Comparison of ENCODE assay signal across 10 cellular contexts in the genomic region with DNA sequence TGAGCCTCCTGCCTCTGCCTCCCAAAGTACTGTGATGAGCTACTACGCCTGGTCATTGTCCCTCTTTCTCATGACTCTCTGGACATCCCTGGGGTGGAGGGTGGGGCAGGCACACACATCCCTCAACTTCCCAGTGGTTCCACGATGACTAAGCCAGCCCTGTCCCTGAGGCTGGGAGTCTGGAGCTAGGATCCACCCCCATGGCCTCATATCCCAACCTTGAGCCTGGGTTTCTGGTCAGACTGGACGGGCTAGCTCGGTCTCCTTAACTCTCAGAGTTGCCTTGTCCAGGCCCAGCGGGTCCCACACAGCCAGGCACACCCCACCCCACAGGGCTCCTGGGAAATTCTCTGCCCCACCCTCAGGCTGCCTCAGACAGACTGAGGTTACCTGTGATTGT. TPM values are rescaled to one million over a fixed set of nuclear protein-coding genes. Genes with fewer than 3 reads are reported as not detected.
DNase-seq lines count a peak whose midpoint lies in the region; ATAC-seq, FAIRE-seq and TF ChIP-seq lines count a peak whose summit lies in the region.
"Had no signal": no experiment of that assay in that cellular context is flagged by ENCODE, and none has a peak within 500 bp of the region (broad histone marks: within the 10 kb centered on the region; RNA-seq: fewer than 3 reads in every experiment).

No MANE protein-coding gene starts in this region.

- H4K20me1 ChIP-seq in keratinocyte (ENCODE audit: control insufficient read depth, extremely low read depth, insufficient read depth, low read length): no peaks in the 10 kb centered on the region

- no peaks in the 10 kb centered on the region for H3K79me2 ChIP-seq in keratinocyte (ENCODE audit: control insufficient read depth, insufficient read depth, low read length)

- dilution Hi-C loops in keratinocyte (cut with MboI; ENCODE audit: extremely low pct_ligation_motif_present, low sequenced_read_pairs): no loop called here

- peaks cover 10 to 78% (median 47%) of the 10 kb centered on the region in 9 donors for H3K4me1 ChIP-seq in heart right ventricle
- peaks cover 61% of the 10 kb centered on the region for H3K4me1 ChIP-seq in keratinocyte (ENCODE audit: control insufficient read depth, extremely low read depth, insufficient read depth, low read length)

- H3K36me3 ChIP-seq in heart right ventricle (no peaks in the 10 kb centered on the region), keratinocyte (ENCODE audit: control insufficient read depth in 2 of 2, extremely low read depth in 1 of 2, insufficient read depth in 2 of 2, low read length in 2 of 2) (no peaks in the 10 kb centered on the region)

- H3K9me3 ChIP-seq in heart right ventricle (no peaks in the 10 kb centered on the region), keratinocyte (ENCODE audit: control insufficient read depth, low read depth, low read length) (no peaks in the 10 kb centered on the region)

- H3K27ac ChIP-seq in heart right ventricle (peak overlapping the region in 6 of 10 donors; percentile 26 to 99 (median 96)), keratinocyte (ENCODE audit: control insufficient read depth, insufficient read depth, low read length) (peak overlapping the region; percentile 43)

- H2AFZ ChIP-seq in keratinocyte (ENCODE audit: control insufficient read depth, low read length): no peak overlapping the region

- H3K4me3 ChIP-seq in heart right ventricle (no peak overlapping the region), keratinocyte (ENCODE audit: control insufficient read depth in 2 of 3, extremely low read depth in 1 of 3, insufficient read depth in 2 of 3, low read depth in 1 of 3, low read length in 3 of 3) (no peak overlapping the region)

- H3K9me1 ChIP-seq in keratinocyte (ENCODE audit: control insufficient read depth, extremely low read depth, insufficient read depth, low read length): no peaks in the 10 kb centered on the region

- peak overlapping the region; percentile 22 for H3K4me2 ChIP-seq in keratinocyte (ENCODE audit: control insufficient read depth, extremely low read depth, insufficient read depth, low read depth, low read length)

- intact Hi-C loops in heart right ventricle (cut with DNase I) (loop anchor here in 2 of 10 donors (10.0 kb wide), 2 partner anchors 195 to 675 kb away; no protein-coding TSS in a partner anchor), Right ventricle myocardium inferior (cut with DNase I) (loop anchor here (2.0 kb wide), 1 partner anchor 43 kb away; no protein-coding TSS in a partner anchor)

- no peaks in the 10 kb centered on the region for H3K36me3 Mint-ChIP-seq in activated T-helper 17 cell treated with anti-CD3 and anti-CD28 coated beads, Interleukin-2, amount 50 U/mL, for 72 hours (ENCODE audit: low read depth)

- H3K4me1 Mint-ChIP-seq in activated T-helper 17 cell treated with anti-CD3 and anti-CD28 coated beads, Interleukin-2, amount 50 U/mL, for 72 hours: peaks cover 35% of the 10 kb centered on the region
- H3K4me1 Mint-ChIP-seq in stimulated activated naive CD8-positive, alpha-beta T cell treated with anti-CD3 and anti-CD28 coated beads, Interleukin-15, amount 100 ng/mL, for 72 hours: peaks cover 94% of the 10 kb centered on the region

- 76 to 82% methylated on average over 5 of the region's 5 CpGs for WGBS in heart right ventricle, 2 donors

- peak overlapping the region; percentile 78 for H3K4me3 Mint-ChIP-seq in activated T-helper 17 cell treated with anti-CD3 and anti-CD28 coated beads, Interleukin-2, amount 50 U/mL, for 72 hours
- peak overlapping the region in 1 of 2 donors; percentile 13 for H3K4me3 Mint-ChIP-seq in stimulated activated naive CD8-positive, alpha-beta T cell treated with anti-CD3 and anti-CD28 coated beads, Interleukin-15, amount 100 ng/mL, for 72 hours

- FAIRE-seq in keratinocyte (lab: Jason Lieb, UNC): peak; percentile 59
- no peak for FAIRE-seq in urothelium cell line (lab: Jason Lieb, UNC)

- TF ChIP-seq CTCF in heart right ventricle (IDR thresholded peaks at IDR 0.05): no peak
- no peak for TF ChIP-seq CTCF in keratinocyte (optimal IDR thresholded peaks at IDR 0.05 in 1 of 3, IDR thresholded peaks at IDR 0.05 in 1 of 3, conservative IDR thresholded peaks at IDR 0.05 in 1 of 3; ENCODE audit: extremely low read depth in 1 of 3, insufficient read depth in 2 of 3, low read length in 3 of 3)
- no peak for TF ChIP-seq CTCF in omental fat pad (IDR thresholded peaks at IDR 0.05)

- H3K27ac Mint-ChIP-seq in activated T-helper 17 cell treated with anti-CD3 and anti-CD28 coated beads, Interleukin-2, amount 50 U/mL, for 72 hours: peak overlapping the region; percentile 37
- H3K27ac Mint-ChIP-seq in stimulated activated naive CD8-positive, alpha-beta T cell treated with anti-CD3 and anti-CD28 coated beads, Interleukin-15, amount 100 ng/mL, for 72 hours: no peak overlapping the region

- no peaks in the 10 kb centered on the region for H3K27me3 Mint-ChIP-seq in activated T-helper 17 cell treated with anti-CD3 and anti-CD28 coated beads, Interleukin-2, amount 50 U/mL, for 72 hours
- H3K27me3 Mint-ChIP-seq in stimulated activated naive CD8-positive, alpha-beta T cell treated with anti-CD3 and anti-CD28 coated beads, Interleukin-15, amount 100 ng/mL, for 72 hours: no peaks in the 10 kb centered on the region

- peak overlapping the region; percentile 60 for H3K9ac ChIP-seq in keratinocyte (ENCODE audit: control insufficient read depth, extremely low read depth, insufficient read depth, low read length)

- ATAC-seq in heart right ventricle: peak in 1 of 8 donors; percentile 46
- ATAC-seq in Right ventricle myocardium inferior: no peak
- no peak for ATAC-seq in activated T-helper 17 cell treated with anti-CD3 and anti-CD28 coated beads, Interleukin-2, amount 50 U/mL, for 72 hours (replicated peaks)
- ATAC-seq in stimulated activated naive CD8-positive, alpha-beta T cell treated with anti-CD3 and anti-CD28 coated beads, Interleukin-15, amount 100 ng/mL, for 72 hours: no peak
- no peak for ATAC-seq in omental fat pad (ENCODE audit: low FRiP score)

- DNase-seq in heart right ventricle: no peak
- no peak for DNase-seq in Right ventricle myocardium inferior (ENCODE audit: missing footprints)
- DNase-seq in keratinocyte (ENCODE audit: low read depth, low spot score): no peak
- DNase-seq in urothelium cell line (ENCODE audit: low spot score): peak; percentile 63
- no peak for DNase-seq in stimulated activated naive CD8-positive, alpha-beta T cell treated with anti-CD3 and anti-CD28 coated beads, Interleukin-15, amount 100 ng/mL, for 72 hours
- DNase-seq in omental fat pad (ENCODE audit: low spot score): no peak
- DNase-seq in SK-N-DZ (ENCODE audit: low spot score): no peak
- DNase-seq: activated CD8-positive, alpha-beta memory T cell treated with anti-CD3 and anti-CD28 coated beads, Interleukin-2, amount 50 U/mL, for 48 hours; NCI-H187 treated with DMSO at 0.1 percent for 48 hours had no signal

- no peaks in the 10 kb centered on the region for H3K9me3 Mint-ChIP-seq in activated T-helper 17 cell treated with anti-CD3 and anti-CD28 coated beads, Interleukin-2, amount 50 U/mL, for 72 hours
- peaks cover 0 to 5% of the 10 kb centered on the region in 2 donors for H3K9me3 Mint-ChIP-seq in stimulated activated naive CD8-positive, alpha-beta T cell treated with anti-CD3 and anti-CD28 coated beads, Interleukin-15, amount 100 ng/mL, for 72 hours

- no peaks in the 10 kb centered on the region for H3K27me3 ChIP-seq in heart right ventricle
- H3K27me3 ChIP-seq in keratinocyte (ENCODE audit: control insufficient read depth, extremely low read depth, insufficient read depth, low read length): no peaks in the 10 kb centered on the region

RNA-seq across cellular contexts. Expression of a gene that starts 19.6 kb away (rescaled TPM):
- total RNA-seq in heart right ventricle: 10 to 100 TPM; 19.2 to 54.6 (median 36.0) TPM
- polyA plus RNA-seq in heart right ventricle: 10 to 100 TPM; 29.5 to 42.8 TPM
- total RNA-seq in Right ventricle myocardium inferior: 18.8 TPM
- 100 to 1,000 TPM in 1 of 2 donors, 10 to 100 TPM in 1; 85.9 to 140 TPM for total RNA-seq in activated T-helper 17 cell treated with anti-CD3 and anti-CD28 coated beads, Interleukin-2, amount 50 U/mL, for 72 hours
- polyA plus RNA-seq in keratinocyte: 9.9 to 38.9 TPM (median 14.4 TPM) in 3 replicates
- polyA plus RNA-seq in keratinocyte (2011; ENCODE audit: low read depth): 21.2 TPM
- polyA plus RNA-seq in keratinocyte (2011; cell fraction: cytosol; rRNA removed): 9.0 and 19.0 TPM in 2 replicates
- polyA plus RNA-seq in keratinocyte (2011; cell fraction: nucleus; rRNA removed): 48.0 and 55.4 TPM in 2 replicates
- polyA plus RNA-seq in keratinocyte (2012; ENCODE audit: low replicate concordance): 46.3 and 109 TPM in 2 replicates
- 2.8 to 14.6 TPM (median 2.9 TPM) in 3 replicates for polyA minus RNA-seq in keratinocyte
- 14.6 TPM for polyA minus RNA-seq in keratinocyte (2011; cell fraction: cytosol; rRNA and poly(A)+ RNA removed)
- polyA minus RNA-seq in keratinocyte (2011; cell fraction: nucleus; rRNA and poly(A)+ RNA removed): 14.2 and 16.2 TPM in 2 replicates
- total RNA-seq in omental fat pad: 100 to 1,000 TPM; 110 to 253 (median 210) TPM
- 22.6 and 22.7 TPM in 2 replicates for polyA plus RNA-seq in SK-N-DZ (2014; cell fraction: cytosol; rRNA removed)
- 27.7 and 36.1 TPM in 2 replicates for polyA plus RNA-seq in SK-N-DZ (2014; cell fraction: nucleus; rRNA removed)

RNA-seq across cellular contexts. Expression of a gene that starts 19.6 kb away (rescaled TPM):
- total RNA-seq in heart right ventricle (10 to 100 TPM; 18.7 to 50.4 (median 25.4) TPM), Right ventricle myocardium inferior (34.5 TPM), omental fat pad (10 to 100 TPM; 41.0 to 97.6 (median 53.9) TPM)
- polyA plus RNA-seq in heart right ventricle (10 to 100 TPM; 60.5 to 69.9 TPM), keratinocyte (61.3 to 77.7 TPM (median 65.2 TPM) in 3 replicates)
- 10 to 100 TPM; 76.4 to 91.3 TPM for total RNA-seq in activated T-helper 17 cell treated with anti-CD3 and anti-CD28 coated beads, Interleukin-2, amount 50 U/mL, for 72 hours
- 38.2 TPM for polyA plus RNA-seq in keratinocyte (2011; ENCODE audit: low read depth)
- polyA plus RNA-seq in keratinocyte (2011; cell fraction: cytosol; rRNA removed): 35.8 and 63.9 TPM in 2 replicates
- polyA plus RNA-seq in keratinocyte (2011; cell fraction: nucleus; rRNA removed): 66.9 and 67.6 TPM in 2 replicates
- polyA plus RNA-seq in keratinocyte (2012; ENCODE audit: low replicate concordance): 45.3 and 69.9 TPM in 2 replicates
- 38.6 to 91.6 TPM (median 43.4 TPM) in 3 replicates for polyA minus RNA-seq in keratinocyte
- polyA minus RNA-seq in keratinocyte (2011; cell fraction: cytosol; rRNA and poly(A)+ RNA removed): 59.3 TPM
- 11.0 and 11.1 TPM in 2 replicates for polyA minus RNA-seq in keratinocyte (2011; cell fraction: nucleus; rRNA and poly(A)+ RNA removed)
- 88.3 and 135 TPM in 2 replicates for polyA plus RNA-seq in SK-N-DZ (2014; cell fraction: cytosol; rRNA removed)
- polyA plus RNA-seq in SK-N-DZ (2014; cell fraction: nucleus; rRNA removed): 230 and 272 TPM in 2 replicates

RNA-seq across cellular contexts. Expression of a gene that starts 51.7 kb away (rescaled TPM):
- 10 to 100 TPM; 31.1 to 58.0 (median 35.1) TPM for total RNA-seq in heart right ventricle
- 10 to 100 TPM; 23.9 to 25.0 TPM for polyA plus RNA-seq in heart right ventricle
- total RNA-seq in Right ventricle myocardium inferior: 54.0 TPM
- 10 to 100 TPM; 70.8 to 80.6 TPM for total RNA-seq in activated T-helper 17 cell treated with anti-CD3 and anti-CD28 coated beads, Interleukin-2, amount 50 U/mL, for 72 hours
- polyA plus RNA-seq in keratinocyte: 32.9 to 63.2 TPM (median 56.4 TPM) in 3 replicates
- 7.8 TPM for polyA plus RNA-seq in keratinocyte (2011; ENCODE audit: low read depth)
- 65.8 and 136 TPM in 2 replicates for polyA plus RNA-seq in keratinocyte (2011; cell fraction: cytosol; rRNA removed)
- polyA plus RNA-seq in keratinocyte (2011; cell fraction: nucleus; rRNA removed): 67.5 and 126 TPM in 2 replicates
- polyA plus RNA-seq in keratinocyte (2012; ENCODE audit: low replicate concordance): 19.0 and 54.1 TPM in 2 replicates
- polyA minus RNA-seq in keratinocyte: 57.3 to 123 TPM (median 88.9 TPM) in 3 replicates
- 190 TPM for polyA minus RNA-seq in keratinocyte (2011; cell fraction: cytosol; rRNA and poly(A)+ RNA removed)
- 58.6 and 62.1 TPM in 2 replicates for polyA minus RNA-seq in keratinocyte (2011; cell fraction: nucleus; rRNA and poly(A)+ RNA removed)
- total RNA-seq in omental fat pad: 10 to 100 TPM; 12.0 to 44.7 (median 23.0) TPM
- 22.5 and 35.9 TPM in 2 replicates for polyA plus RNA-seq in SK-N-DZ (2014; cell fraction: cytosol; rRNA removed)
- polyA plus RNA-seq in SK-N-DZ (2014; cell fraction: nucleus; rRNA removed): 20.5 and 25.4 TPM in 2 replicates

RNA-seq across cellular contexts. Expression of a gene that starts 53.2 kb away (rescaled TPM):
- total RNA-seq in heart right ventricle (10 to 100 TPM; 10.5 to 22.4 (median 14.2) TPM), Right ventricle myocardium inferior (21.1 TPM), omental fat pad (10 to 100 TPM; 27.0 to 70.5 (median 39.2) TPM)
- polyA plus RNA-seq in heart right ventricle (10 to 100 TPM; 33.1 to 54.0 TPM), keratinocyte (30.9 to 44.6 TPM (median 34.5 TPM) in 3 replicates)
- 10 to 100 TPM; 66.4 to 83.2 TPM for total RNA-seq in activated T-helper 17 cell treated with anti-CD3 and anti-CD28 coated beads, Interleukin-2, amount 50 U/mL, for 72 hours
- 64.5 TPM for polyA plus RNA-seq in keratinocyte (2011; ENCODE audit: low read depth)
- polyA plus RNA-seq in keratinocyte (2011; cell fraction: cytosol; rRNA removed): 18.8 and 28.3 TPM in 2 replicates
- polyA plus RNA-seq in keratinocyte (2011; cell fraction: nucleus; rRNA removed): 196 and 219 TPM in 2 replicates
- 32.8 and 38.3 TPM in 2 replicates for polyA plus RNA-seq in keratinocyte (2012; ENCODE audit: low replicate concordance)
- polyA minus RNA-seq in keratinocyte: 35.2 to 56.0 TPM (median 36.5 TPM) in 3 replicates
- 49.7 TPM for polyA minus RNA-seq in keratinocyte (2011; cell fraction: cytosol; rRNA and poly(A)+ RNA removed)
- polyA minus RNA-seq in keratinocyte (2011; cell fraction: nucleus; rRNA and poly(A)+ RNA removed): 33.5 and 41.8 TPM in 2 replicates
- polyA plus RNA-seq in SK-N-DZ (2014; cell fraction: cytosol; rRNA removed): 51.1 and 87.6 TPM in 2 replicates
- 354 and 363 TPM in 2 replicates for polyA plus RNA-seq in SK-N-DZ (2014; cell fraction: nucleus; rRNA removed)
